In genomic region chr18:56709463-56709862, GRCh38 we compare ENCODE assay signal across 9 cellular contexts. TPM values are rescaled to one million over a fixed set of nuclear protein-coding genes. Genes with fewer than 3 reads are reported as not detected.
DNase-seq lines count a peak whose midpoint lies in the region; ATAC-seq and TF ChIP-seq lines count a peak whose summit lies in the region.
"Had no signal": no experiment of that assay in that cellular context is flagged by ENCODE, and none has a peak within 500 bp of the region (broad histone marks: within the 10 kb centered on the region; RNA-seq: fewer than 3 reads in every experiment).

No MANE protein-coding gene starts in this region.

- DNase-seq in ACHN, result peak; percentile 84
- DNase-seq in GM10248 (ENCODE audit: extremely low spot score), result peak; percentile 57
- no peak for DNase-seq in H9
- peak; percentile 32 for DNase-seq in KBM-7
- peak; percentile 2 for DNase-seq in T1000 (lab: John Stamatoyannopoulos, UW)
- peak; percentile 82 to 91 for DNase-seq in foreskin keratinocyte
- no peak for DNase-seq in COR-L47 (lab: John Stamatoyannopoulos, UW)
- DNase-seq in posterior cingulate gyrus, result no peak

- H3K4me1 ChIP-seq in H9 (ENCODE audit: insufficient read depth, low read length), result no peaks in the 10 kb centered on the region
- H3K4me1 ChIP-seq in foreskin keratinocyte, result no peaks in the 10 kb centered on the region

- H3K9me3 ChIP-seq in H9 (ENCODE audit: control insufficient read depth, low read depth, low read length), result no peaks in the 10 kb centered on the region

- CTCF ChIA-PET in GM10248 (lab: Yijun Ruan, JAX), result interaction anchor here (1.3 to 2.8 kb wide), 4 partner anchors 10 to 55 kb away, joined by 4 to 10 read pairs (median 4); no protein-coding TSS in a partner anchor

- H3K9me3 Mint-ChIP-seq in H9, result no peaks in the 10 kb centered on the region

- in situ Hi-C loops in ACHN (cut with HindIII; ENCODE audit: low pct_ligation_motif_present, low pct_unique_long_range_greater_than_20kb, low sequenced_read_pairs) (no loop called here), KBM-7 (cut with MboI; ENCODE audit: low pct_unique_long_range_greater_than_20kb, low sequenced_read_pairs) (no loop called here)

- no peak overlapping the region for H2AK5ac ChIP-seq in H9 (ENCODE audit: insufficient read length, low read length)

- no peak overlapping the region for H2AFZ ChIP-seq in H9 (ENCODE audit: low read length)

- no peaks in the 10 kb centered on the region for H3K79me1 ChIP-seq in H9 (ENCODE audit: insufficient read depth, low read depth, low read length, poor library complexity, severe bottlenecking)

- no peak overlapping the region for H2BK20ac ChIP-seq in H9 (ENCODE audit: low read depth, low read length, poor library complexity, severe bottlenecking)

- no peak overlapping the region for H3K4ac ChIP-seq in H9 (ENCODE audit: low read depth, low read length)

- no peak overlapping the region for H3K27ac ChIP-seq in H9 (ENCODE audit: insufficient read length, low read depth, low read length)
- H3K27ac ChIP-seq in foreskin keratinocyte, result no peak overlapping the region
- H3K27ac ChIP-seq: skin epidermis had no signal

- TF ChIP-seq CTCF in GM10248 (IDR thresholded peaks at IDR 0.05; ENCODE audit: control extremely low read depth, extremely low read depth, low read depth, missing control alignments) (peak; percentile 9), H9 (conservative IDR thresholded peaks at IDR 0.05) (peak; percentile 45; the same call in 2 of the 3 replicates), foreskin keratinocyte (conservative IDR thresholded peaks at IDR 0.05) (peak; percentile 78)

- H3K18ac ChIP-seq in H9 (ENCODE audit: insufficient read length, low read depth, low read length), result no peak overlapping the region

- H3K56ac ChIP-seq in H9 (ENCODE audit: insufficient read length, low read depth, low read length), result no peak overlapping the region

- ATAC-seq in foreskin keratinocyte, result peak; percentile 100

- WGBS in H9 (ENCODE audit: extremely low coverage, insufficient read length, low lambda C conversion rate), result no CpG with 5 or more reads among the region's 2 CpGs

- H2BK15ac ChIP-seq in H9 (ENCODE audit: low read depth, low read length), result no peak overlapping the region

- H3K79me2 ChIP-seq in H9 (ENCODE audit: insufficient read depth, low read length), result no peaks in the 10 kb centered on the region

- no peaks in the 10 kb centered on the region for H3K23me2 ChIP-seq in H9 (ENCODE audit: insufficient read length, low read depth, low read length, poor library complexity, severe bottlenecking)

- H2BK12ac ChIP-seq in H9 (ENCODE audit: insufficient read length, low read depth, low read length), result no peak overlapping the region

- no peak overlapping the region for H3K4me2 ChIP-seq in H9 (ENCODE audit: insufficient read depth, insufficient read length, low read length)

- no peaks in the 10 kb centered on the region for H3K27me3 Mint-ChIP-seq in H9 (ENCODE audit: low read depth)

- H3T11ph ChIP-seq in H9 (ENCODE audit: low read length), result no peak overlapping the region

- no peak overlapping the region for H4K91ac ChIP-seq in H9 (ENCODE audit: insufficient read length, low read depth, low read length)

- H2BK120ac ChIP-seq in H9 (ENCODE audit: low read depth, low read length, poor library complexity, severe bottlenecking), result no peak overlapping the region

- no peak overlapping the region for H3K23ac ChIP-seq in H9 (ENCODE audit: insufficient read length, low read depth, low read length)

- no peak overlapping the region for H4K5ac ChIP-seq in H9 (ENCODE audit: insufficient read length, low read depth, low read length)

- no peaks in the 10 kb centered on the region for H4K20me1 ChIP-seq in H9 (ENCODE audit: control insufficient read depth, insufficient read depth, insufficient read length)

- H3K36me3 Mint-ChIP-seq in H9 (ENCODE audit: insufficient read depth in 1 of 3, low read depth in 3 of 3), result no peaks in the 10 kb centered on the region

- H3K27ac Mint-ChIP-seq in H9, result no peak overlapping the region

- no peak overlapping the region for H2BK5ac ChIP-seq in H9 (ENCODE audit: insufficient read length, low read length)

- H3K27me3 ChIP-seq in H9 (ENCODE audit: insufficient read depth, low read length) (no peaks in the 10 kb centered on the region), foreskin keratinocyte (no peaks in the 10 kb centered on the region)

- no peak overlapping the region for H3K4me3 Mint-ChIP-seq in H9

- H3K9ac ChIP-seq in H9 (ENCODE audit: extremely low read depth, insufficient read length, low read length), result no peak overlapping the region

- H4K8ac ChIP-seq in H9 (replicated peaks; ENCODE audit: insufficient read length, low read depth, low read length), result no peak overlapping the region

- H3K14ac ChIP-seq in H9 (ENCODE audit: insufficient read depth, low read length), result no peak overlapping the region

- POLR2A ChIA-PET in GM10248 (lab: Yijun Ruan, JAX), result no interaction called here

- intact Hi-C loops in posterior cingulate gyrus (cut with DNase I), result no loop called here

- H3K4me1 Mint-ChIP-seq in H9, result peaks cover 0 to 2% of the 10 kb centered on the region in 2 experiments; a peak in 2 of 4 replicates

RNA-seq across cellular contexts. Expression of gene WDR7, which starts 58.3 kb away (rescaled TPM):
- total RNA-seq in H9 (2021), result 14.8 TPM in 2 replicates
- total RNA-seq in foreskin keratinocyte, result 10.2 and 10.5 TPM in 2 replicates
- 2.6 and 2.8 TPM in 2 replicates for polyA plus RNA-seq in foreskin keratinocyte

Comparison
In these comparisons a context has a peak if more than half of its experiments do, and no peak if none do; other contexts are left out.
1. DNase-seq: peak in ACHN (single experiment), GM10248 (single experiment), KBM-7 (single experiment), T1000 (single experiment) and foreskin keratinocyte (2 of 2); none in H9 (single experiment), COR-L47 (single experiment) and posterior cingulate gyrus (0 of 10).
2. CTCF ChIP-seq: peak in every context shown above with its lines; median percentile 78 in foreskin keratinocyte; 45 in H9; 9 in GM10248.